19 cellular contexts compared by ENCODE assay signal in genomic region chr4:37476256-37476655, GRCh38.
DNase-seq lines count a peak whose midpoint lies in the region; FAIRE-seq and TF ChIP-seq lines count a peak whose summit lies in the region.
"Had no signal": no experiment of that assay in that cellular context is flagged by ENCODE, and none has a peak within 500 bp of the region (broad histone marks: within the 10 kb centered on the region; RNA-seq: fewer than 3 reads in every experiment).

No MANE protein-coding gene starts in this region.

- peak; percentile 56 for FAIRE-seq in islet of Langerhans (lab: Jason Lieb, UNC)
- FAIRE-seq in D721Med (lab: Jason Lieb, UNC), result no peak
- FAIRE-seq: GM12878, HTR-8/SVneo had no signal

- BruUV-seq in Caco-2 (replicated peaks; lab: Mats Ljungman, UMichigan), result no TSS peak

- H3K4me3 ChIP-seq in Caco-2 (ENCODE audit: low read depth, low read length), result no peak overlapping the region
- H3K4me3 ChIP-seq: BLaER1 treated with 17β-estradiol and CSF1 and Interleukin-3, amounts not matched to agents 10 nM and 100 nM; GM12878 had no signal

- H3K4me3 Mint-ChIP-seq in Caco-2 (ENCODE audit: unreplicated experiment) (peak overlapping the region; percentile 1), type B pancreatic cell (no peak overlapping the region)
- H3K4me3 Mint-ChIP-seq: B cell; CD8-positive, alpha-beta T cell; HFFc6 had no signal

- H3K27ac Mint-ChIP-seq in Caco-2 (ENCODE audit: unreplicated experiment), result no peak overlapping the region
- peak overlapping the region; percentile 34 for H3K27ac Mint-ChIP-seq in type B pancreatic cell
- H3K27ac Mint-ChIP-seq: B cell; CD8-positive, alpha-beta T cell; HFFc6 had no signal

- H3K27me3 Mint-ChIP-seq in Caco-2 (ENCODE audit: insufficient read depth, unreplicated experiment) (no peaks in the 10 kb centered on the region), type B pancreatic cell (no peaks in the 10 kb centered on the region)

- CTCF ChIA-PET in Caco-2 (lab: Charles Lee), result interaction anchor here (0.6 kb wide), 1 partner anchor 12 kb away, joined by 3 read pairs; no protein-coding TSS in a partner anchor

- H3K36me3 Mint-ChIP-seq in Caco-2 (ENCODE audit: insufficient read depth, unreplicated experiment), result peaks cover 6% of the 10 kb centered on the region
- H3K36me3 Mint-ChIP-seq in type B pancreatic cell, result peaks cover 8% of the 10 kb centered on the region
- H3K36me3 Mint-ChIP-seq: CD8-positive, alpha-beta T cell had no signal

- no peak for DNase-seq in Caco-2
- DNase-seq in SK-N-DZ (ENCODE audit: low spot score), result peak; percentile 3
- DNase-seq in type B pancreatic cell (ENCODE audit: extremely low spot score, unreplicated experiment), result no peak
- DNase-seq in activated effector memory CD4-positive, alpha-beta T cell treated with anti-CD3 and anti-CD28 coated beads, Interleukin-2, amount 50 U/mL, for 16 hours, result no peak
- DNase-seq in D721Med (ENCODE audit: insufficient read length, low spot score), result no peak
- DNase-seq in stimulated activated CD4-positive, alpha-beta T cell treated with anti-CD3 and anti-CD28 coated beads, Interleukin-1b, Interleukin-23, amount 100 ng/mL, for 48 hours, result no peak
- DNase-seq: 8988T; CD8-positive, alpha-beta T cell; DMS153; DMS79; GOT3; H7; HFFc6; IMR-90 had no signal

- peaks cover 55% of the 10 kb centered on the region for H3K4me1 ChIP-seq in Caco-2

- intact Hi-C loops in Caco-2 (cut with micrococcal nuclease; ENCODE audit: unreplicated experiment), result no loop called here

- POLR2A ChIA-PET in Caco-2 (lab: Charles Lee), result no interaction called here

- H3K27me3 ChIP-seq in Caco-2 (replicated peaks; ENCODE audit: control insufficient read depth, insufficient read depth, low read length), result no peaks in the 10 kb centered on the region
- H3K27me3 ChIP-seq: BLaER1 treated with 17β-estradiol and CSF1 and Interleukin-3, amounts not matched to agents 10 nM and 100 nM had no signal

- H3K9me3 Mint-ChIP-seq in Caco-2 (ENCODE audit: unreplicated experiment), result no peaks in the 10 kb centered on the region
- peaks cover 5% of the 10 kb centered on the region for H3K9me3 Mint-ChIP-seq in type B pancreatic cell
- H3K9me3 Mint-ChIP-seq: CD8-positive, alpha-beta T cell; HFFc6 had no signal

- no peaks in the 10 kb centered on the region for H3K9me3 ChIP-seq in Caco-2
- H3K9me3 ChIP-seq: BLaER1 treated with 17β-estradiol and CSF1 and Interleukin-3, amounts not matched to agents 10 nM and 100 nM had no signal

- TF ChIP-seq CTCF in Caco-2 (IDR thresholded peaks at IDR 0.05; ENCODE audit: insufficient read depth in 1 of 2, low read depth in 1 of 2, low read length in 1 of 2, severe bottlenecking in 1 of 2, unreplicated experiment in 1 of 2) (no peak), type B pancreatic cell (conservative IDR thresholded peaks at IDR 0.05) (no peak), D721Med (IDR thresholded peaks at IDR 0.05; ENCODE audit: insufficient read depth, missing control alignments) (no peak)

- H3K4me1 Mint-ChIP-seq in Caco-2 (ENCODE audit: low read depth, unreplicated experiment) (peaks cover 45% of the 10 kb centered on the region), type B pancreatic cell (ENCODE audit: unreplicated experiment) (peaks cover 14% of the 10 kb centered on the region)
- H3K4me1 Mint-ChIP-seq: B cell had no signal

- no peaks in the 10 kb centered on the region for H3K36me3 ChIP-seq in Caco-2 (ENCODE audit: control insufficient read depth, insufficient read depth, low read length)
- H3K36me3 ChIP-seq: BLaER1 treated with 17β-estradiol and CSF1 and Interleukin-3, amounts not matched to agents 10 nM and 100 nM had no signal
